Comparison of ENCODE assay signal across 1 cellular context in genomic region chr12:124195226-124195938, GRCh38.
TF ChIP-seq lines count a peak whose summit lies in the region.

No MANE protein-coding gene starts in this region.

TF ChIP-seq in K562, 482 proteins besides CTCF, POLR2A, EP300 and RAD21 (continued from another document and continues in another):
- TF ChIP-seq, protein P1, sequence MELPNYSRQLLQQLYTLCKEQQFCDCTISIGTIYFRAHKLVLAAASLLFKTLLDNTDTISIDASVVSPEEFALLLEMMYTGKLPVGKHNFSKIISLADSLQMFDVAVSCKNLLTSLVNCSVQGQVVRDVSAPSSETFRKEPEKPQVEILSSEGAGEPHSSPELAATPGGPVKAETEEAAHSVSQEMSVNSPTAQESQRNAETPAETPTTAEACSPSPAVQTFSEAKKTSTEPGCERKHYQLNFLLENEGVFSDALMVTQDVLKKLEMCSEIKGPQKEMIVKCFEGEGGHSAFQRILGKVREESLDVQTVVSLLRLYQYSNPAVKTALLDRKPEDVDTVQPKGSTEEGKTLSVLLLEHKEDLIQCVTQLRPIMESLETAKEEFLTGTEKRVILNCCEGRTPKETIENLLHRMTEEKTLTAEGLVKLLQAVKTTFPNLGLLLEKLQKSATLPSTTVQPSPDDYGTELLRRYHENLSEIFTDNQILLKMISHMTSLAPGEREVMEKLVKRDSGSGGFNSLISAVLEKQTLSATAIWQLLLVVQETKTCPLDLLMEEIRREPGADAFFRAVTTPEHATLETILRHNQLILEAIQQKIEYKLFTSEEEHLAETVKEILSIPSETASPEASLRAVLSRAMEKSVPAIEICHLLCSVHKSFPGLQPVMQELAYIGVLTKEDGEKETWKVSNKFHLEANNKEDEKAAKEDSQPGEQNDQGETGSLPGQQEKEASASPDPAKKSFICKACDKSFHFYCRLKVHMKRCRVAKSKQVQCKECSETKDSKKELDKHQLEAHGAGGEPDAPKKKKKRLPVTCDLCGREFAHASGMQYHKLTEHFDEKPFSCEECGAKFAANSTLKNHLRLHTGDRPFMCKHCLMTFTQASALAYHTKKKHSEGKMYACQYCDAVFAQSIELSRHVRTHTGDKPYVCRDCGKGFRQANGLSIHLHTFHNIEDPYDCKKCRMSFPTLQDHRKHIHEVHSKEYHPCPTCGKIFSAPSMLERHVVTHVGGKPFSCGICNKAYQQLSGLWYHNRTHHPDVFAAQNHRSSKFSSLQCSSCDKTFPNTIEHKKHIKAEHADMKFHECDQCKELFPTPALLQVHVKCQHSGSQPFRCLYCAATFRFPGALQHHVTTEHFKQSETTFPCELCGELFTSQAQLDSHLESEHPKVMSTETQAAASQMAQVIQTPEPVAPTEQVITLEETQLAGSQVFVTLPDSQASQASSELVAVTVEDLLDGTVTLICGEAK (IDR thresholded peaks at IDR 0.05): no peak
- TF ChIP-seq, protein P1 (CRISPR knock-in tag; IDR thresholded peaks at IDR 0.05): no peak
- TF ChIP-seq NFRKB (IDR thresholded peaks at IDR 0.05; ENCODE audit: low read depth): no peak
- TF ChIP-seq SUPT5H (IDR thresholded peaks at IDR 0.05): no peak
- TF ChIP-seq ZNF384 (IDR thresholded peaks at IDR 0.05; ENCODE audit: low read depth, low read length): no peak
- peak; percentile 68 for TF ChIP-seq MAFG (tag; conservative IDR thresholded peaks at IDR 0.05)
- 0 out of 2 replicates have a peak, but pooled peaks have one; percentile 63 for TF ChIP-seq BCOR (IDR thresholded peaks at IDR 0.05)
- no peak for TF ChIP-seq CXXC5 (CRISPR knock-in tag; IDR thresholded peaks at IDR 0.05)
- no peak for TF ChIP-seq SMAD1 (IDR thresholded peaks at IDR 0.05; ENCODE audit: low read depth, low read length, partially characterized antibody)
- peak; percentile 67 for TF ChIP-seq MAFF (IDR thresholded peaks at IDR 0.05; ENCODE audit: low read length)
- TF ChIP-seq NFIX (CRISPR knock-in tag; IDR thresholded peaks at IDR 0.05; ENCODE audit: low read depth): no peak
- no peak for TF ChIP-seq HMGXB4 (CRISPR knock-in tag; IDR thresholded peaks at IDR 0.05)
- no peak for TF ChIP-seq HDAC6 (IDR thresholded peaks at IDR 0.05; ENCODE audit: low read depth, low read length)
- TF ChIP-seq, protein P2, sequence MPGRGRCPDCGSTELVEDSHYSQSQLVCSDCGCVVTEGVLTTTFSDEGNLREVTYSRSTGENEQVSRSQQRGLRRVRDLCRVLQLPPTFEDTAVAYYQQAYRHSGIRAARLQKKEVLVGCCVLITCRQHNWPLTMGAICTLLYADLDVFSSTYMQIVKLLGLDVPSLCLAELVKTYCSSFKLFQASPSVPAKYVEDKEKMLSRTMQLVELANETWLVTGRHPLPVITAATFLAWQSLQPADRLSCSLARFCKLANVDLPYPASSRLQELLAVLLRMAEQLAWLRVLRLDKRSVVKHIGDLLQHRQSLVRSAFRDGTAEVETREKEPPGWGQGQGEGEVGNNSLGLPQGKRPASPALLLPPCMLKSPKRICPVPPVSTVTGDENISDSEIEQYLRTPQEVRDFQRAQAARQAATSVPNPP (IDR thresholded peaks at IDR 0.05; ENCODE audit: borderline replicate concordance, insufficient read depth, insufficient read length): no peak
- no peak for TF ChIP-seq ZSCAN32 (CRISPR knock-in tag; IDR thresholded peaks at IDR 0.05)
- no peak for TF ChIP-seq ZNF398 (CRISPR knock-in tag; IDR thresholded peaks at IDR 0.05)
- no peak for TF ChIP-seq CBX8 (IDR thresholded peaks at IDR 0.05; ENCODE audit: borderline replicate concordance, extremely low read depth, low read depth, low read length, poor library complexity, severe bottlenecking)
- peak; percentile 71 for TF ChIP-seq ZNF316 (IDR thresholded peaks at IDR 0.05)
- no peak for TF ChIP-seq MYBL2 (IDR thresholded peaks at IDR 0.05; ENCODE audit: low read depth)
- TF ChIP-seq MYBL2 (CRISPR knock-in tag; IDR thresholded peaks at IDR 0.05; ENCODE audit: borderline replicate concordance): no peak
- TF ChIP-seq, protein P3, sequence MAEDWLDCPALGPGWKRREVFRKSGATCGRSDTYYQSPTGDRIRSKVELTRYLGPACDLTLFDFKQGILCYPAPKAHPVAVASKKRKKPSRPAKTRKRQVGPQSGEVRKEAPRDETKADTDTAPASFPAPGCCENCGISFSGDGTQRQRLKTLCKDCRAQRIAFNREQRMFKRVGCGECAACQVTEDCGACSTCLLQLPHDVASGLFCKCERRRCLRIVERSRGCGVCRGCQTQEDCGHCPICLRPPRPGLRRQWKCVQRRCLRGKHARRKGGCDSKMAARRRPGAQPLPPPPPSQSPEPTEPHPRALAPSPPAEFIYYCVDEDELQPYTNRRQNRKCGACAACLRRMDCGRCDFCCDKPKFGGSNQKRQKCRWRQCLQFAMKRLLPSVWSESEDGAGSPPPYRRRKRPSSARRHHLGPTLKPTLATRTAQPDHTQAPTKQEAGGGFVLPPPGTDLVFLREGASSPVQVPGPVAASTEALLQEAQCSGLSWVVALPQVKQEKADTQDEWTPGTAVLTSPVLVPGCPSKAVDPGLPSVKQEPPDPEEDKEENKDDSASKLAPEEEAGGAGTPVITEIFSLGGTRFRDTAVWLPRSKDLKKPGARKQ (CRISPR knock-in tag; IDR thresholded peaks at IDR 0.05): no peak
- no peak for TF ChIP-seq ELK3 (CRISPR knock-in tag; IDR thresholded peaks at IDR 0.05)
- peak; percentile 57; the same call in 1 of the 2 replicates for TF ChIP-seq C11orf30 (IDR thresholded peaks at IDR 0.05; ENCODE audit: low read depth)
- TF ChIP-seq FOXJ3 (CRISPR knock-in tag; IDR thresholded peaks at IDR 0.05): no peak
- no peak for TF ChIP-seq E2F3 (CRISPR knock-in tag; IDR thresholded peaks at IDR 0.05)
- no peak for TF ChIP-seq NFYB (IDR thresholded peaks at IDR 0.05; ENCODE audit: extremely low read depth, insufficient read length)
- TF ChIP-seq SMARCA5 (IDR thresholded peaks at IDR 0.05): no peak
- TF ChIP-seq PURB (CRISPR knock-in tag; IDR thresholded peaks at IDR 0.05; ENCODE audit: low read depth): no peak
- TF ChIP-seq, protein P4, sequence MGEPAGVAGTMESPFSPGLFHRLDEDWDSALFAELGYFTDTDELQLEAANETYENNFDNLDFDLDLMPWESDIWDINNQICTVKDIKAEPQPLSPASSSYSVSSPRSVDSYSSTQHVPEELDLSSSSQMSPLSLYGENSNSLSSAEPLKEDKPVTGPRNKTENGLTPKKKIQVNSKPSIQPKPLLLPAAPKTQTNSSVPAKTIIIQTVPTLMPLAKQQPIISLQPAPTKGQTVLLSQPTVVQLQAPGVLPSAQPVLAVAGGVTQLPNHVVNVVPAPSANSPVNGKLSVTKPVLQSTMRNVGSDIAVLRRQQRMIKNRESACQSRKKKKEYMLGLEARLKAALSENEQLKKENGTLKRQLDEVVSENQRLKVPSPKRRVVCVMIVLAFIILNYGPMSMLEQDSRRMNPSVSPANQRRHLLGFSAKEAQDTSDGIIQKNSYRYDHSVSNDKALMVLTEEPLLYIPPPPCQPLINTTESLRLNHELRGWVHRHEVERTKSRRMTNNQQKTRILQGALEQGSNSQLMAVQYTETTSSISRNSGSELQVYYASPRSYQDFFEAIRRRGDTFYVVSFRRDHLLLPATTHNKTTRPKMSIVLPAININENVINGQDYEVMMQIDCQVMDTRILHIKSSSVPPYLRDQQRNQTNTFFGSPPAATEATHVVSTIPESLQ (CRISPR knock-in tag; IDR thresholded peaks at IDR 0.05): no peak
- no peak for TF ChIP-seq TBL1XR1 (IDR thresholded peaks at IDR 0.05; ENCODE audit: low read length in 2 of 2)
- no peak for TF ChIP-seq BRF1 (IDR thresholded peaks at IDR 0.05; ENCODE audit: borderline replicate concordance, extremely low read depth, insufficient read length)
- no peak for TF ChIP-seq RB1 (IDR thresholded peaks at IDR 0.05; ENCODE audit: low read depth)
- TF ChIP-seq ZBTB8A (IDR thresholded peaks at IDR 0.05; ENCODE audit: partially characterized antibody): no peak
- TF ChIP-seq MIER1 (IDR thresholded peaks at IDR 0.05; ENCODE audit: low read depth): no peak
- peak; percentile 92 for TF ChIP-seq ZFP36 (IDR thresholded peaks at IDR 0.05; ENCODE audit: low read depth, low read length, partially characterized antibody)
- no peak for TF ChIP-seq RBM39 (optimal IDR thresholded peaks at IDR 0.05; ENCODE audit: low read depth, low read length)
- TF ChIP-seq, protein P5, sequence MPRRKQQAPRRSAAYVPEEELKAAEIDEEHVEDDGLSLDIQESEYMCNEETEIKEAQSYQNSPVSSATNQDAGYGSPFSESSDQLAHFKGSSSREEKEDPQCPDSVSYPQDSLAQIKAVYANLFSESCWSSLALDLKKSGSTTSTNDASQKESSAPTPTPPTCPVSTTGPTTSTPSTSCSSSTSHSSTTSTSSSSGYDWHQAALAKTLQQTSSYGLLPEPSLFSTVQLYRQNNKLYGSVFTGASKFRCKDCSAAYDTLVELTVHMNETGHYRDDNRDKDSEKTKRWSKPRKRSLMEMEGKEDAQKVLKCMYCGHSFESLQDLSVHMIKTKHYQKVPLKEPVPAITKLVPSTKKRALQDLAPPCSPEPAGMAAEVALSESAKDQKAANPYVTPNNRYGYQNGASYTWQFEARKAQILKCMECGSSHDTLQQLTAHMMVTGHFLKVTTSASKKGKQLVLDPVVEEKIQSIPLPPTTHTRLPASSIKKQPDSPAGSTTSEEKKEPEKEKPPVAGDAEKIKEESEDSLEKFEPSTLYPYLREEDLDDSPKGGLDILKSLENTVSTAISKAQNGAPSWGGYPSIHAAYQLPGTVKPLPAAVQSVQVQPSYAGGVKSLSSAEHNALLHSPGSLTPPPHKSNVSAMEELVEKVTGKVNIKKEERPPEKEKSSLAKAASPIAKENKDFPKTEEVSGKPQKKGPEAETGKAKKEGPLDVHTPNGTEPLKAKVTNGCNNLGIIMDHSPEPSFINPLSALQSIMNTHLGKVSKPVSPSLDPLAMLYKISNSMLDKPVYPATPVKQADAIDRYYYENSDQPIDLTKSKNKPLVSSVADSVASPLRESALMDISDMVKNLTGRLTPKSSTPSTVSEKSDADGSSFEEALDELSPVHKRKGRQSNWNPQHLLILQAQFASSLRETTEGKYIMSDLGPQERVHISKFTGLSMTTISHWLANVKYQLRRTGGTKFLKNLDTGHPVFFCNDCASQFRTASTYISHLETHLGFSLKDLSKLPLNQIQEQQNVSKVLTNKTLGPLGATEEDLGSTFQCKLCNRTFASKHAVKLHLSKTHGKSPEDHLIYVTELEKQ (CRISPR knock-in tag; IDR thresholded peaks at IDR 0.05): no peak
